14 cellular contexts compared by ENCODE assay signal in the genomic region with DNA sequence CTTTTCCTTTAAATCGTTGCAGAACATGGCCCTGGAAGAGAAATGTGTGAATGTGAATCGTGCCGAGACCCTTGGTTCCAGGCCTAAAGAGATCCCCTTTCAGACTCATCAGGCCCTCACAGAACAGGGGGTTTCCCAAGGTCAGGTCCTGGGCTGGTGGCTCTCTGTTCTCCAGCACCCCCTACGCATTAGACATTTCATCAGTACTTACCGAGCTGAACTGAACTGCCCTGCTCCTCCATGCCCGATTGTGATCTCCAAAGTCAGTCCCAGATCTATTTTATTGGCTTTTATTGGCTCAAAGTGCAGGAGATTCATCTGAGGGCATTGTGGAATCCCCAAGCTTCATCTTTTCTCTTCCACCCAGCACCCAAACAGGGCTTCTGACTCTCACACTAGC. TPM values are rescaled to one million over a fixed set of nuclear protein-coding genes. Genes with fewer than 3 reads are reported as not detected.
DNase-seq lines count a peak whose midpoint lies in the region; ATAC-seq and TF ChIP-seq lines count a peak whose summit lies in the region.
"Had no signal": no experiment of that assay in that cellular context is flagged by ENCODE, and none has a peak within 500 bp of the region (broad histone marks: within the 10 kb centered on the region; RNA-seq: fewer than 3 reads in every experiment).

No MANE protein-coding gene starts in this region.

- no peak overlapping the region for H4K8ac ChIP-seq in trophoblast cell (ENCODE audit: low read depth, low read length)

- no peaks in the 10 kb centered on the region for H3K79me1 ChIP-seq in trophoblast cell (ENCODE audit: low read length)

- H3K14ac ChIP-seq in trophoblast cell (ENCODE audit: low read length) = no peak overlapping the region

- no peak overlapping the region for H4K12ac ChIP-seq in trophoblast cell (ENCODE audit: low read depth, low read length)

- intact Hi-C loops in left colon (cut with DNase I, micrococcal nuclease) = no loop called here

- no peaks in the 10 kb centered on the region for H3K4me1 ChIP-seq in trophoblast cell (ENCODE audit: control insufficient read depth in 1 of 2, insufficient read depth in 2 of 2, low read length in 2 of 2)
- H3K4me1 ChIP-seq: breast epithelium had no signal

- no peak for TF ChIP-seq POLR2A in GM18505 (IDR thresholded peaks at IDR 0.05; ENCODE audit: borderline replicate concordance, extremely low read depth, insufficient read depth, insufficient read length)

- H3K36me3 ChIP-seq in trophoblast cell (ENCODE audit: control insufficient read depth in 1 of 2, insufficient read depth in 2 of 2, low read length in 2 of 2) = no peaks in the 10 kb centered on the region
- H3K36me3 ChIP-seq: breast epithelium, thoracic aorta had no signal

- no peaks in the 10 kb centered on the region for H3K79me2 ChIP-seq in trophoblast cell (ENCODE audit: control insufficient read depth, insufficient read depth, low read length, poor library complexity)

- H4K91ac ChIP-seq in trophoblast cell (ENCODE audit: low read depth, low read length) = no peak overlapping the region

- peak; percentile 26 for ATAC-seq in GM18505 (IDR thresholded peaks at IDR 0.05; ENCODE audit: unreplicated experiment)
- peak; percentile 23 for ATAC-seq in GM21423 (IDR thresholded peaks at IDR 0.05; ENCODE audit: unreplicated experiment)
- ATAC-seq in HG03439 (IDR thresholded peaks at IDR 0.05; ENCODE audit: unreplicated experiment) = peak; percentile 41
- peak; percentile 55 for ATAC-seq in left colon

- H3K9ac ChIP-seq in trophoblast cell (ENCODE audit: low read length) = no peak overlapping the region

- no peaks in the 10 kb centered on the region for H3K9me3 ChIP-seq in trophoblast cell (ENCODE audit: insufficient read depth, low read depth, low read length)
- H3K9me3 ChIP-seq: breast epithelium, thoracic aorta had no signal

- DNase-seq in left colon (no peak), trophoblast cell (no peak), SK-N-DZ (ENCODE audit: low spot score) (no peak), NCI-H69 (lab: John Stamatoyannopoulos, UW) (no peak), NCI-H510A (lab: John Stamatoyannopoulos, UW) (no peak)
- DNase-seq: activated CD4-positive, alpha-beta T cell treated with anti-CD3 and anti-CD28 coated beads, Interleukin-2, amount 50 U/mL, for 4 hours; DND-41; NCI-H187 treated with DMSO at 0.1 percent for 48 hours; nucleus accumbens had no signal

- H3K4me3 ChIP-seq in trophoblast cell (ENCODE audit: low read depth, low read length) = no peak overlapping the region
- H3K4me3 ChIP-seq: breast epithelium, thoracic aorta had no signal

- H3K27me3 ChIP-seq in trophoblast cell (ENCODE audit: insufficient read depth, low read length) = no peaks in the 10 kb centered on the region
- H3K27me3 ChIP-seq: breast epithelium had no signal

- H2AFZ ChIP-seq in trophoblast cell (ENCODE audit: insufficient read depth, low read length, poor library complexity) = no peak overlapping the region

- no peak overlapping the region for H3K18ac ChIP-seq in trophoblast cell (ENCODE audit: low read length)

- H2BK5ac ChIP-seq in trophoblast cell (ENCODE audit: low read depth, low read length, poor library complexity) = no peak overlapping the region

- no peak overlapping the region for H3K4me2 ChIP-seq in trophoblast cell (ENCODE audit: low read length)

- no peak overlapping the region for H2AK5ac ChIP-seq in trophoblast cell (ENCODE audit: low read length)

- no peak overlapping the region for H3K4ac ChIP-seq in trophoblast cell (ENCODE audit: low read depth, low read length)

- H2BK12ac ChIP-seq in trophoblast cell (ENCODE audit: low read length) = no peak overlapping the region

- no peak overlapping the region for H3K27ac ChIP-seq in trophoblast cell (ENCODE audit: low read depth, low read length)
- H3K27ac ChIP-seq: breast epithelium, thoracic aorta had no signal

- no CpG with 5 or more reads among the region's 6 CpGs for WGBS in trophoblast cell (ENCODE audit: extremely low coverage, insufficient coverage, insufficient read length)

- H2BK120ac ChIP-seq in trophoblast cell (ENCODE audit: insufficient read depth, low read length, poor library complexity) = no peak overlapping the region

- no peak overlapping the region for H3K23ac ChIP-seq in trophoblast cell (ENCODE audit: low read length)

RNA-seq across cellular contexts. Expression of gene KLHL6, which starts 27.5 kb away (rescaled TPM):
- total RNA-seq in left colon = 1 to 10 TPM; 1.9 to 3.6 TPM
- polyA plus RNA-seq in trophoblast cell (2013) = 0.01 TPM in 2 replicates
- polyA plus RNA-seq in SK-N-DZ (2014; cell fraction: cytosol; rRNA removed) = not detected in 2 replicates
- polyA plus RNA-seq in SK-N-DZ (2014; cell fraction: nucleus; rRNA removed) = 0.18 TPM in 1 of 2 replicates, not detected in the other
